Comparison of ENCODE assay signal across 9 cellular contexts in the genomic region with DNA sequence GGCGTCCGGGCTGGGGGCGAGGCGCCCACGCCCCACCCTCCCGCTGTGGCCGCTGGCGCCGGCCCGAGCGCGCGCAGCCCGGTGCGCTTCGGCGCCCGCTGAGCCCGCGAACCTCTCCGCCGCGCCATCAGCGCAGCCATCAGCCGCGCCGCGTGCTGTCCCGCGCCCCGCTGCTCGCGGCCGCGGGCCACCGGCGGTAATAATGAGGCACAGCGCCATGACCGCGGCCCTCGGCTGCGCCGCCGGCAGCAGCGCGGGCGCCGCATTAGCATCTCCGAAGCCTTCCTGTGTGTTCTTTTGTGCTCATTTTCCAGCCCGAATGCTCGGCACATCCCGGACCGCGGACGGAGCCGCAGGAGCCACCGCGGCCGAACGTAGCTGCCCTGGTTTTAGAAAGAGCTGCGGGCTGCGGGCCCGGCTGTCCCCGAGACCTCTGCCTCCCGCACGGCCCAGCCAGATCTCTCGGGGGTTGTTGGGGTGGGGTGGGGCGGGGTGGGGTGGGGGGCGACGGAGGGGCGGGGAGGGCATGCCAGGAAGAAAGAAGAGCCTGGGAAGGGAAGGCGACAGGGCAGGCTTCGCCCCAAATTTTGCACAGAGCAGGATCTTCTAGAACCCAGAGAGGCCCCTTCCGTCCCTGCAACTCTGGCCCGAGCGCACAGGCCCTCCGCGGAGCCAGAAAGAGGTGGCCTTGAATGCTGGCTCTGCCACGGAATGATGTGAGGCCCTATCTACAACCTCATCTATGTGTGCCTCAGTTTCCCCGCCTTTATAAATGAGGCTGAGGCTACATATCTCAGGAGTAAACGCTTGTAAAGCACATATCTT. TPM values are rescaled to one million over a fixed set of nuclear protein-coding genes. Genes with fewer than 3 reads are reported as not detected.
DNase-seq lines count a peak whose midpoint lies in the region; ATAC-seq lines count a peak whose summit lies in the region.
"Had no signal": no experiment of that assay in that cellular context is flagged by ENCODE, and none has a peak within 500 bp of the region (broad histone marks: within the 10 kb centered on the region; RNA-seq: fewer than 3 reads in every experiment).

No MANE protein-coding gene starts in this region.

- H3K9me3 Mint-ChIP-seq in activated CD4-positive, alpha-beta memory T cell treated with anti-CD3 and anti-CD28 coated beads for 36 hours: no peaks in the 10 kb centered on the region

- ATAC-seq in sciatic nerve: no peak

- H3K4me1 Mint-ChIP-seq in activated CD4-positive, alpha-beta memory T cell treated with anti-CD3 and anti-CD28 coated beads for 36 hours (ENCODE audit: low read depth): peaks cover 4% of the 10 kb centered on the region

- no peaks in the 10 kb centered on the region for H3K9me3 ChIP-seq in iPS-20b (ENCODE audit: insufficient read depth, low read depth, low read length)

- no peak overlapping the region for H3K27ac ChIP-seq in iPS-20b (ENCODE audit: low read length)
- no peak overlapping the region for H3K27ac ChIP-seq in urinary bladder (ENCODE audit: low read depth)
- H3K27ac ChIP-seq: skin epidermis had no signal

- CTCF ChIA-PET in activated CD4-positive, alpha-beta memory T cell treated with anti-CD3 and anti-CD28 coated beads for 36 hours (lab: Charles Lee): no interaction called here

- H3K36me3 Mint-ChIP-seq in activated CD4-positive, alpha-beta memory T cell treated with anti-CD3 and anti-CD28 coated beads for 36 hours: no peaks in the 10 kb centered on the region

- WGBS in urinary bladder: 2% methylated on average over 81 of the region's 81 CpGs

- intact Hi-C loops in activated CD4-positive, alpha-beta memory T cell treated with anti-CD3 and anti-CD28 coated beads for 36 hours (cut with micrococcal nuclease): no loop called here
- intact Hi-C loops in sciatic nerve (cut with DNase I): no loop called here

- peaks cover 74% of the 10 kb centered on the region for H3K27me3 ChIP-seq in iPS-20b (ENCODE audit: insufficient read depth, low read length)

- H3K9ac ChIP-seq in iPS-20b (ENCODE audit: low read depth, low read length): peak overlapping the region; percentile 49; the same call in 1 of the 2 replicates

- H3K4me1 ChIP-seq in iPS-20b (ENCODE audit: insufficient read depth, low read length) (peaks cover 14% of the 10 kb centered on the region; the same call in 1 of the 2 replicates), urinary bladder (ENCODE audit: insufficient read depth) (peaks cover 4% of the 10 kb centered on the region)

- POLR2A ChIA-PET in activated CD4-positive, alpha-beta memory T cell treated with anti-CD3 and anti-CD28 coated beads for 36 hours (lab: Charles Lee): no interaction called here

- no peak overlapping the region for H3K27ac Mint-ChIP-seq in activated CD4-positive, alpha-beta memory T cell treated with anti-CD3 and anti-CD28 coated beads for 36 hours

- H3K36me3 ChIP-seq in iPS-20b (ENCODE audit: insufficient read depth, low read depth, low read length) (no peaks in the 10 kb centered on the region), urinary bladder (ENCODE audit: insufficient read depth) (no peaks in the 10 kb centered on the region)

- DNase-seq in stimulated activated CD4-positive, alpha-beta T cell treated with anti-CD3 and anti-CD28 coated beads, Interleukin-15, amount 100 ng/mL, for 24 hours: peak; percentile 25
- DNase-seq in stimulated activated CD4-positive, alpha-beta T cell treated with anti-CD3 and anti-CD28 coated beads, Interleukin-4, amount 100 ng/mL, for 1 hour: no peak
- DNase-seq in activated CD4-positive, alpha-beta memory T cell treated with anti-CD3 and anti-CD28 coated beads for 36 hours: no peak
- DNase-seq in sciatic nerve (ENCODE audit: low spot score): no peak
- no peak for DNase-seq in SIG-M5 (lab: John Stamatoyannopoulos, UW)
- no peak for DNase-seq in SHP77 treated with DMSO at 0.1 percent for 48 hours (lab: John Stamatoyannopoulos, UW)

- H3K4me3 ChIP-seq in iPS-20b (ENCODE audit: low read length) (peak overlapping the region; percentile 71; the same call in 1 of the 2 replicates), urinary bladder (ENCODE audit: low read depth, low read length) (peak overlapping the region; percentile 34)

- peak overlapping the region; percentile 39 for H3K4me3 Mint-ChIP-seq in activated CD4-positive, alpha-beta memory T cell treated with anti-CD3 and anti-CD28 coated beads for 36 hours

- peaks cover 48% of the 10 kb centered on the region for H3K27me3 Mint-ChIP-seq in activated CD4-positive, alpha-beta memory T cell treated with anti-CD3 and anti-CD28 coated beads for 36 hours

RNA-seq across cellular contexts. Expression of a gene that starts 55.3 kb away (rescaled TPM):
- 10 to 100 TPM; 27.6 to 29.7 TPM for total RNA-seq in activated CD4-positive, alpha-beta memory T cell treated with anti-CD3 and anti-CD28 coated beads for 36 hours
- total RNA-seq in urinary bladder (29.2 TPM), sciatic nerve (28.3 TPM)
- polyA plus RNA-seq in urinary bladder: 25.3 TPM
